Comparison of ENCODE assay signal across 21 cellular contexts in genomic region chr19:15170345-15170744, GRCh38. TPM values are rescaled to one million over a fixed set of nuclear protein-coding genes. Genes with fewer than 3 reads are reported as not detected.
A peak's percentile ranks its signal among the peaks of the same experiment; 100 is the strongest.
DNase-seq lines count a peak whose midpoint lies in the region; ATAC-seq and TF ChIP-seq lines count a peak whose summit lies in the region.
"Had no signal": no experiment of that assay in that cellular context is flagged by ENCODE, and none has a peak within 500 bp of the region (broad histone marks: within the 10 kb centered on the region; RNA-seq: fewer than 3 reads in every experiment).

No MANE protein-coding gene starts in this region.

- no peaks in the 10 kb centered on the region for H3K79me2 ChIP-seq in H9 (ENCODE audit: insufficient read depth, low read length)

- no peak overlapping the region; the same call in 1 of the 2 replicates for H3K4ac ChIP-seq in H9 (ENCODE audit: low read depth, low read length)

- H3T11ph ChIP-seq in H9 (ENCODE audit: low read length), result no peak overlapping the region

- no peaks in the 10 kb centered on the region for H3K79me1 ChIP-seq in H9 (ENCODE audit: insufficient read depth, low read depth, low read length, poor library complexity, severe bottlenecking)

- H2AK5ac ChIP-seq in H9 (ENCODE audit: insufficient read length, low read length), result no peak overlapping the region

- no peak overlapping the region for H3K4me3 ChIP-seq in upper lobe of right lung
- H3K4me3 ChIP-seq: BLaER1 had no signal

- no peak overlapping the region for H4K5ac ChIP-seq in H9 (ENCODE audit: insufficient read length, low read depth, low read length)

- H2BK5ac ChIP-seq in H9 (ENCODE audit: insufficient read length, low read length), result no peak overlapping the region

- H2BK12ac ChIP-seq in H9 (ENCODE audit: insufficient read length, low read depth, low read length), result no peak overlapping the region

- H3K9ac ChIP-seq in H9 (ENCODE audit: extremely low read depth, insufficient read length, low read length), result no peak overlapping the region
- H3K9ac ChIP-seq: BLaER1, SK-N-SH had no signal

- peak; percentile 96 for ATAC-seq in WTC11
- ATAC-seq in upper lobe of right lung, result peak; percentile 10
- ATAC-seq: T-cell had no signal

- no CpG with 5 or more reads among the region's 32 CpGs for WGBS in H9 (ENCODE audit: extremely low coverage, insufficient read length, low lambda C conversion rate)

- no peak for TF ChIP-seq CTCF in H9 (conservative IDR thresholded peaks at IDR 0.05)
- no peak for TF ChIP-seq CTCF in WTC11 (IDR thresholded peaks at IDR 0.05)
- no peak for TF ChIP-seq CTCF in upper lobe of right lung (IDR thresholded peaks at IDR 0.05)

- H3K27me3 ChIP-seq in H9 (ENCODE audit: insufficient read depth, low read length) (no peaks in the 10 kb centered on the region), upper lobe of right lung (no peaks in the 10 kb centered on the region)
- H3K27me3 ChIP-seq: BLaER1 had no signal

- H4K20me1 ChIP-seq in H9 (ENCODE audit: control insufficient read depth, insufficient read depth, insufficient read length), result no peaks in the 10 kb centered on the region

- no peak overlapping the region for H2BK15ac ChIP-seq in H9 (ENCODE audit: low read depth, low read length)

- H3K23me2 ChIP-seq in H9 (ENCODE audit: insufficient read length, low read depth, low read length, poor library complexity, severe bottlenecking), result no peaks in the 10 kb centered on the region

- POLR2A ChIA-PET in WTC11 (lab: Charles Lee), result interaction anchor here (1.2 kb wide), 1 partner anchor 25 kb away, joined by 3 read pairs; no protein-coding TSS in a partner anchor

- H3K4me2 ChIP-seq in H9 (ENCODE audit: insufficient read depth, insufficient read length, low read length), result no peak overlapping the region
- H3K4me2 ChIP-seq: BLaER1, SK-N-SH had no signal

- H3K27ac Mint-ChIP-seq in H9 (no peak overlapping the region), WTC11 (no peak overlapping the region)
- H3K27ac Mint-ChIP-seq: CD4-positive, alpha-beta memory T cell; T-cell; T-helper 2 cell treated with Interferon-gamma antibody and Interleukin-4, amounts not matched to agents 5 μg/mL and 100 μg/mL, for 36 hours had no signal

- H3K4me1 Mint-ChIP-seq in H9 (no peaks in the 10 kb centered on the region), WTC11 (no peaks in the 10 kb centered on the region)
- H3K4me1 Mint-ChIP-seq: CD4-positive, alpha-beta memory T cell; T-cell had no signal

- H2AFZ ChIP-seq in H9 (ENCODE audit: low read length), result no peak overlapping the region

- peaks cover 48 to 82% (median 80%) of the 10 kb centered on the region in 3 experiments for H3K36me3 Mint-ChIP-seq in H9 (ENCODE audit: insufficient read depth in 1 of 3, low read depth in 3 of 3)
- peaks cover 60% of the 10 kb centered on the region for H3K36me3 Mint-ChIP-seq in WTC11
- H3K36me3 Mint-ChIP-seq: CD4-positive, alpha-beta memory T cell; T-cell had no signal

- H2BK120ac ChIP-seq in H9 (ENCODE audit: low read depth, low read length, poor library complexity, severe bottlenecking), result no peak overlapping the region

- no peak overlapping the region for H4K8ac ChIP-seq in H9 (replicated peaks; ENCODE audit: insufficient read length, low read depth, low read length)

- no peak overlapping the region for H4K91ac ChIP-seq in H9 (ENCODE audit: insufficient read length, low read depth, low read length)

- no peak overlapping the region; the same call in 1 of the 2 replicates for H3K14ac ChIP-seq in H9 (ENCODE audit: insufficient read depth, low read length)

- no peaks in the 10 kb centered on the region for H3K27me3 Mint-ChIP-seq in H9 (ENCODE audit: low read depth)
- H3K27me3 Mint-ChIP-seq in WTC11 (ENCODE audit: low read depth), result no peaks in the 10 kb centered on the region

- no peak overlapping the region for H3K4me3 Mint-ChIP-seq in H9
- H3K4me3 Mint-ChIP-seq in WTC11, result no peak overlapping the region
- H3K4me3 Mint-ChIP-seq: CD4-positive, alpha-beta memory T cell; T-cell; T-helper 2 cell treated with Interferon-gamma antibody and Interleukin-4, amounts not matched to agents 5 μg/mL and 100 μg/mL, for 36 hours had no signal

- H3K18ac ChIP-seq in H9 (ENCODE audit: insufficient read length, low read depth, low read length), result no peak overlapping the region

- no peaks in the 10 kb centered on the region for H3K36me3 ChIP-seq in upper lobe of right lung

- H2BK20ac ChIP-seq in H9 (ENCODE audit: low read depth, low read length, poor library complexity, severe bottlenecking), result no peak overlapping the region

- H3K9me3 ChIP-seq in H9 (ENCODE audit: control insufficient read depth, low read depth, low read length), result peaks cover 8% of the 10 kb centered on the region
- H3K9me3 ChIP-seq in upper lobe of right lung, result no peaks in the 10 kb centered on the region
- H3K9me3 ChIP-seq: SK-N-SH had no signal

- H3K9me3 Mint-ChIP-seq in H9 (peaks cover 7 to 8% of the 10 kb centered on the region in 2 experiments; a peak in 4 of 5 replicates), WTC11 (peaks cover 18% of the 10 kb centered on the region)

- no peak overlapping the region for H3K56ac ChIP-seq in H9 (ENCODE audit: insufficient read length, low read depth, low read length)

- H3K23ac ChIP-seq in H9 (ENCODE audit: insufficient read length, low read depth, low read length), result no peak overlapping the region

- intact Hi-C loops in upper lobe of right lung (cut with DNase I), result loop anchor here (10.0 kb wide), 1 partner anchor 384 kb away; no protein-coding TSS in a partner anchor

- DNase-seq in H9 (peak; percentile 87), WTC11 (ENCODE audit: low spot score) (peak; percentile 82), iPS-NIHi11 (ENCODE audit: low spot score) (peak; percentile 91), upper lobe of right lung (no peak), cortex of kidney (lab: John Stamatoyannopoulos, UW) (no peak), AG08396 (ENCODE audit: low spot score) (no peak), NCI-H2196 (lab: John Stamatoyannopoulos, UW; ENCODE audit: unreplicated experiment) (no peak)
- DNase-seq: CD4-positive, alpha-beta memory T cell; DMS153; GOT3; KBM-7; MM.1S; NCI-H1048; NCI-H1436; NCI-H2171; NCI-H524 treated with DMSO at 0.1 percent for 48 hours; SIG-M5; SK-N-SH; T-cell had no signal

- H3K27ac ChIP-seq in H9 (ENCODE audit: insufficient read length, low read depth, low read length) (no peak overlapping the region), upper lobe of right lung (no peak overlapping the region)
- H3K27ac ChIP-seq: BLaER1 had no signal

- CTCF ChIA-PET in WTC11 (lab: Charles Lee), result interaction anchor here (0.6 to 1.4 kb wide), 6 partner anchors 9 to 384 kb away, joined by 3 to 8 read pairs (median 4); no protein-coding TSS in a partner anchor

- H3K4me1 ChIP-seq in H9 (ENCODE audit: insufficient read depth, low read length) (no peaks in the 10 kb centered on the region), upper lobe of right lung (no peaks in the 10 kb centered on the region)
- H3K4me1 ChIP-seq: BLaER1 had no signal

TF ChIP-seq in WTC11, 78 proteins besides CTCF, POLR2A, EP300 and RAD21 (continues in another document):
- TF ChIP-seq, protein P1, sequence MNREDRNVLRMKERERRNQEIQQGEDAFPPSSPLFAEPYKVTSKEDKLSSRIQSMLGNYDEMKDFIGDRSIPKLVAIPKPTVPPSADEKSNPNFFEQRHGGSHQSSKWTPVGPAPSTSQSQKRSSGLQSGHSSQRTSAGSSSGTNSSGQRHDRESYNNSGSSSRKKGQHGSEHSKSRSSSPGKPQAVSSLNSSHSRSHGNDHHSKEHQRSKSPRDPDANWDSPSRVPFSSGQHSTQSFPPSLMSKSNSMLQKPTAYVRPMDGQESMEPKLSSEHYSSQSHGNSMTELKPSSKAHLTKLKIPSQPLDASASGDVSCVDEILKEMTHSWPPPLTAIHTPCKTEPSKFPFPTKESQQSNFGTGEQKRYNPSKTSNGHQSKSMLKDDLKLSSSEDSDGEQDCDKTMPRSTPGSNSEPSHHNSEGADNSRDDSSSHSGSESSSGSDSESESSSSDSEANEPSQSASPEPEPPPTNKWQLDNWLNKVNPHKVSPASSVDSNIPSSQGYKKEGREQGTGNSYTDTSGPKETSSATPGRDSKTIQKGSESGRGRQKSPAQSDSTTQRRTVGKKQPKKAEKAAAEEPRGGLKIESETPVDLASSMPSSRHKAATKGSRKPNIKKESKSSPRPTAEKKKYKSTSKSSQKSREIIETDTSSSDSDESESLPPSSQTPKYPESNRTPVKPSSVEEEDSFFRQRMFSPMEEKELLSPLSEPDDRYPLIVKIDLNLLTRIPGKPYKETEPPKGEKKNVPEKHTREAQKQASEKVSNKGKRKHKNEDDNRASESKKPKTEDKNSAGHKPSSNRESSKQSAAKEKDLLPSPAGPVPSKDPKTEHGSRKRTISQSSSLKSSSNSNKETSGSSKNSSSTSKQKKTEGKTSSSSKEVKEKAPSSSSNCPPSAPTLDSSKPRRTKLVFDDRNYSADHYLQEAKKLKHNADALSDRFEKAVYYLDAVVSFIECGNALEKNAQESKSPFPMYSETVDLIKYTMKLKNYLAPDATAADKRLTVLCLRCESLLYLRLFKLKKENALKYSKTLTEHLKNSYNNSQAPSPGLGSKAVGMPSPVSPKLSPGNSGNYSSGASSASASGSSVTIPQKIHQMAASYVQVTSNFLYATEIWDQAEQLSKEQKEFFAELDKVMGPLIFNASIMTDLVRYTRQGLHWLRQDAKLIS (CRISPR knock-in tag; IDR thresholded peaks at IDR 0.05; ENCODE audit: borderline replicate concordance), result no peak
- TF ChIP-seq, protein P2, sequence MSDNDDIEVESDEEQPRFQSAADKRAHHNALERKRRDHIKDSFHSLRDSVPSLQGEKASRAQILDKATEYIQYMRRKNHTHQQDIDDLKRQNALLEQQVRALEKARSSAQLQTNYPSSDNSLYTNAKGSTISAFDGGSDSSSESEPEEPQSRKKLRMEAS (CRISPR knock-in tag; IDR thresholded peaks at IDR 0.05), result no peak
- no peak for TF ChIP-seq PRRX2 (CRISPR knock-in tag; IDR thresholded peaks at IDR 0.05)
- no peak for TF ChIP-seq CREM (CRISPR knock-in tag; IDR thresholded peaks at IDR 0.05)
- no peak for TF ChIP-seq ZNF232 (CRISPR knock-in tag; IDR thresholded peaks at IDR 0.05)

RNA-seq across cellular contexts. Expression of gene NOTCH3, which starts 30.4 kb away (rescaled TPM):
- total RNA-seq in H9 (2021) (164 and 165 TPM in 2 replicates), WTC11 (2021) (133 to 153 TPM (median 144 TPM) in 3 replicates), upper lobe of right lung (67.9 TPM)

Comparison
In these comparisons a context has a peak if more than half of its experiments do, and no peak if none do; other contexts are left out.
1. DNase-seq: peak in H9 (single experiment), WTC11 (single experiment) and iPS-NIHi11 (single experiment); none in upper lobe of right lung (single experiment), cortex of kidney (single experiment), AG08396 (single experiment) and NCI-H2196 (single experiment).